In the genomic region with DNA sequence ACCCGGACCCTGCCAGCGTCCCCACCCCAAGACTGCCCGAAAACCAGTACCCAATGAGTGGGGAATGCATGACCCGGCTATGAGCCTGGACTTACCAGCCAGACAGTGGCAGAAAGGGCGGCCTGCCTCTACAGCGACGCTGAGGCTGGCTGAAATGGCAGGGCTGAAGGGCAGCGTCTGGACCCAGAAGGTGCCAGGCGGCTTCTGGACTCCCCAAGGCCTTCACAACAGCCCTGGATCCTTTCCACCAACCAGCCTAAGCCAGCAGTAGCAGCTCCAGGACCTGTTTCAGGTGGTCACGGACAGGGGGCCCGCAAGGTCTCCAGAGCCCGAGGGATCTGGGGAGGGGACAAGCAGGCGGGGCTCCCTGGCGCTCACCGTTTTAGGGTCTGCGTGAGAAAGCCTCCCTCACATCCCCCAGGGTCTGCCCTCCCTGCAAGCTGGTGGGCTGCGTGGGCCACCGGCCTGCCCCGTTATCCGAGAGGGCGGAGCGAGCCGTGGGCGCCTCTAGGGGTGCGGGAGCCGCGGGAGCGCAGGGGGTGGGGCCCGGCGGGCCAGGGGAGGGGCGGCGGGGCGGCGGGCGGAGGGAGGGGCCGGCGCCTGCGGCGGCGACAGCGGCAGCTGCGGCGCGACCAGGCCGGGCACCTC, we compare ENCODE assay signal across 8 cellular contexts. TPM values are rescaled to one million over a fixed set of nuclear protein-coding genes. Genes with fewer than 3 reads are reported as not detected.
DNase-seq lines count a peak whose midpoint lies in the region; ATAC-seq, FAIRE-seq and TF ChIP-seq lines count a peak whose summit lies in the region.

A gene with protein sequence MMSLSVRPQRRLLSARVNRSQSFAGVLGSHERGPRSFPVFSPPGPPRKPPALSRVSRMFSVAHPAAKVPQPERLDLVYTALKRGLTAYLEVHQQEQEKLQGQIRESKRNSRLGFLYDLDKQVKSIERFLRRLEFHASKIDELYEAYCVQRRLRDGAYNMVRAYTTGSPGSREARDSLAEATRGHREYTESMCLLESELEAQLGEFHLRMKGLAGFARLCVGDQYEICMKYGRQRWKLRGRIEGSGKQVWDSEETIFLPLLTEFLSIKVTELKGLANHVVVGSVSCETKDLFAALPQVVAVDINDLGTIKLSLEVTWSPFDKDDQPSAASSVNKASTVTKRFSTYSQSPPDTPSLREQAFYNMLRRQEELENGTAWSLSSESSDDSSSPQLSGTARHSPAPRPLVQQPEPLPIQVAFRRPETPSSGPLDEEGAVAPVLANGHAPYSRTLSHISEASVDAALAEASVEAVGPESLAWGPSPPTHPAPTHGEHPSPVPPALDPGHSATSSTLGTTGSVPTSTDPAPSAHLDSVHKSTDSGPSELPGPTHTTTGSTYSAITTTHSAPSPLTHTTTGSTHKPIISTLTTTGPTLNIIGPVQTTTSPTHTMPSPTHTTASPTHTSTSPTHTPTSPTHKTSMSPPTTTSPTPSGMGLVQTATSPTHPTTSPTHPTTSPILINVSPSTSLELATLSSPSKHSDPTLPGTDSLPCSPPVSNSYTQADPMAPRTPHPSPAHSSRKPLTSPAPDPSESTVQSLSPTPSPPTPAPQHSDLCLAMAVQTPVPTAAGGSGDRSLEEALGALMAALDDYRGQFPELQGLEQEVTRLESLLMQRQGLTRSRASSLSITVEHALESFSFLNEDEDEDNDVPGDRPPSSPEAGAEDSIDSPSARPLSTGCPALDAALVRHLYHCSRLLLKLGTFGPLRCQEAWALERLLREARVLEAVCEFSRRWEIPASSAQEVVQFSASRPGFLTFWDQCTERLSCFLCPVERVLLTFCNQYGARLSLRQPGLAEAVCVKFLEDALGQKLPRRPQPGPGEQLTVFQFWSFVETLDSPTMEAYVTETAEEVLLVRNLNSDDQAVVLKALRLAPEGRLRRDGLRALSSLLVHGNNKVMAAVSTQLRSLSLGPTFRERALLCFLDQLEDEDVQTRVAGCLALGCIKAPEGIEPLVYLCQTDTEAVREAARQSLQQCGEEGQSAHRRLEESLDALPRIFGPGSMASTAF (plus strand): TSS at position 608 of the 648 bp plus-strand sequence. CDS start 9,618 bp downstream, outside the sequence.

- no peak for FAIRE-seq in HTR-8/SVneo (lab: Jason Lieb, UNC)

- H3K9ac ChIP-seq in DND-41 (ENCODE audit: low read depth, low read length) = peak within 1 kb of the TSS; percentile 78

- no peaks in the 10 kb centered on the region for H3K27me3 Mint-ChIP-seq in stimulated activated naive B cell treated with anti-CD40 and anti-IgM and Interleukin-4, amounts not matched to agents 10 μg/mL and 1 μg/mL and 100 μg/mL, for 72 hours

- peaks cover 51 to 79% of the 10 kb centered on the region in 2 donors for H3K4me1 Mint-ChIP-seq in stimulated activated naive B cell treated with anti-CD40 and anti-IgM and Interleukin-4, amounts not matched to agents 10 μg/mL and 1 μg/mL and 100 μg/mL, for 72 hours

- H3K36me3 ChIP-seq in DND-41 (ENCODE audit: insufficient read depth, low read length) (no peaks in the 10 kb centered on the region), lower lobe of right lung (no peaks in the 10 kb centered on the region)

- DNase-seq in DND-41 (peak; percentile 56), HL-60 (ENCODE audit: low read depth in 1 of 2, low spot score in 1 of 2) (peak in 1 of 2 experiments; percentile 29), lower lobe of right lung (peak; percentile 71), HTR-8/SVneo (ENCODE audit: insufficient read length, low spot score) (no peak)
- DNase-seq in activated CD4-positive, alpha-beta T cell treated with anti-CD3 and anti-CD28 coated beads for 48 hours = peak; percentile 52
- DNase-seq in effector CD8-positive, alpha-beta T cell (lab: John Stamatoyannopoulos, UW) = peak; percentile 49
- no peak for DNase-seq in stimulated activated naive B cell treated with anti-CD40 and anti-IgM and Interleukin-4, amounts not matched to agents 10 μg/mL and 1 μg/mL and 100 μg/mL, for 72 hours

- H3K9me3 Mint-ChIP-seq in stimulated activated naive B cell treated with anti-CD40 and anti-IgM and Interleukin-4, amounts not matched to agents 10 μg/mL and 1 μg/mL and 100 μg/mL, for 72 hours = no peaks in the 10 kb centered on the region

- TF ChIP-seq CTCF in DND-41 (IDR thresholded peaks at IDR 0.05; ENCODE audit: borderline replicate concordance, extremely low read depth, low read length, poor library complexity, severe bottlenecking) (peak; percentile 13), HL-60 (IDR thresholded peaks at IDR 0.05; ENCODE audit: insufficient read depth, low read length) (no peak), lower lobe of right lung (IDR thresholded peaks at IDR 0.05) (no peak)

- peak; percentile 71 for ATAC-seq in DND-41 (ENCODE audit: insufficient read depth, low read depth)
- peak; percentile 64 to 68 for ATAC-seq in lower lobe of right lung
- ATAC-seq in stimulated activated naive B cell treated with anti-CD40 and anti-IgM and Interleukin-4, amounts not matched to agents 10 μg/mL and 1 μg/mL and 100 μg/mL, for 72 hours (replicated peaks) = peak; percentile 28 to 30
- ATAC-seq in HG03135 (IDR thresholded peaks at IDR 0.05; ENCODE audit: unreplicated experiment) = no peak

- H3K4me2 ChIP-seq in DND-41 (ENCODE audit: insufficient read depth, low read length) = peak within 1 kb of the TSS; percentile 90

- H3K79me2 ChIP-seq in DND-41 (ENCODE audit: insufficient read depth, low read length) = peaks cover 12% of the 10 kb centered on the region

- peaks cover 32% of the 10 kb centered on the region for H3K4me1 ChIP-seq in DND-41 (ENCODE audit: insufficient read depth, low read length)
- peaks cover 48% of the 10 kb centered on the region for H3K4me1 ChIP-seq in lower lobe of right lung

- peak within 1 kb of the TSS; percentile 58; the same call in 1 of the 2 replicates for H3K27ac ChIP-seq in DND-41 (ENCODE audit: low read length)
- H3K27ac ChIP-seq in HL-60 (replicated peaks) = peak within 1 kb of the TSS; percentile 52
- H3K27ac ChIP-seq in lower lobe of right lung = peak within 1 kb of the TSS; percentile 93

- H3K36me3 Mint-ChIP-seq in stimulated activated naive B cell treated with anti-CD40 and anti-IgM and Interleukin-4, amounts not matched to agents 10 μg/mL and 1 μg/mL and 100 μg/mL, for 72 hours = peaks cover 28 to 46% of the 10 kb centered on the region in 2 donors

- peak within 1 kb of the TSS; percentile 77 for H2AFZ ChIP-seq in DND-41 (ENCODE audit: low read depth, low read length)

- H3K27ac Mint-ChIP-seq in stimulated activated naive B cell treated with anti-CD40 and anti-IgM and Interleukin-4, amounts not matched to agents 10 μg/mL and 1 μg/mL and 100 μg/mL, for 72 hours = peak within 1 kb of the TSS; percentile 96

- H3K9me3 ChIP-seq in DND-41 (ENCODE audit: insufficient read depth, low read length, severe bottlenecking) = no peaks in the 10 kb centered on the region
- H3K9me3 ChIP-seq in lower lobe of right lung = no peaks in the 10 kb centered on the region

- intact Hi-C loops in lower lobe of right lung (cut with DNase I) = no loop called here

- no peaks in the 10 kb centered on the region for H3K27me3 ChIP-seq in DND-41 (ENCODE audit: insufficient read depth, low read length, poor library complexity)
- H3K27me3 ChIP-seq in HL-60 (ENCODE audit: insufficient read depth, poor library complexity, severe bottlenecking) = no peaks in the 10 kb centered on the region
- no peaks in the 10 kb centered on the region for H3K27me3 ChIP-seq in lower lobe of right lung (ENCODE audit: low read depth)

- peak within 1 kb of the TSS; percentile 88 to 95 for H3K4me3 Mint-ChIP-seq in stimulated activated naive B cell treated with anti-CD40 and anti-IgM and Interleukin-4, amounts not matched to agents 10 μg/mL and 1 μg/mL and 100 μg/mL, for 72 hours

- peaks cover 10% of the 10 kb centered on the region; the same call in 1 of the 2 replicates for H4K20me1 ChIP-seq in DND-41 (ENCODE audit: insufficient read depth, low read length)

- H3K4me3 ChIP-seq in DND-41 (ENCODE audit: low read depth in 1 of 2, low read length in 2 of 2) (peak within 1 kb of the TSS; percentile 52 to 67), HL-60 (replicated peaks; ENCODE audit: insufficient read depth, low read length) (peak within 1 kb of the TSS; percentile 63), lower lobe of right lung (peak within 1 kb of the TSS; percentile 76)

RNA-seq across cellular contexts. Expression of the gene that starts here (rescaled TPM):
- total RNA-seq in lower lobe of right lung = 112 TPM

Comparison
In these comparisons a context has a peak if more than half of its experiments do, and no peak if none do; other contexts are left out.
1. DNase-seq: peak in DND-41 (single experiment), activated CD4-positive, alpha-beta T cell treated with anti-CD3 and anti-CD28 coated beads for 48 hours (single experiment), effector CD8-positive, alpha-beta T cell (single experiment) and lower lobe of right lung (single experiment); none in stimulated activated naive B cell treated with anti-CD40 and anti-IgM and Interleukin-4, amounts not matched to agents 10 μg/mL and 1 μg/mL and 100 μg/mL, for 72 hours (single experiment) and HTR-8/SVneo (single experiment).
2. Peak in every context shown above with its lines, with median percentiles within 50 percentile points of each other: H3K27ac ChIP-seq and H3K4me3 ChIP-seq.